8 cellular contexts compared by ENCODE assay signal in genomic region chr20:62624325-62624690, GRCh38. TPM values are rescaled to one million over a fixed set of nuclear protein-coding genes. Genes with fewer than 3 reads are reported as not detected.
DNase-seq lines count a peak whose midpoint lies in the region; ATAC-seq, FAIRE-seq and TF ChIP-seq lines count a peak whose summit lies in the region.

No MANE protein-coding gene starts in this region.

- H3K23ac ChIP-seq in neuronal stem cell (ENCODE audit: low read depth, low read length, poor library complexity), result no peak overlapping the region

- H3K36me3 ChIP-seq in bronchial epithelial cell (ENCODE audit: control insufficient read depth, insufficient read depth, low read length), result no peaks in the 10 kb centered on the region
- H3K36me3 ChIP-seq in neuronal stem cell (replicated peaks in 1 of 2; ENCODE audit: control insufficient read depth in 2 of 2, insufficient read depth in 2 of 2, low read length in 2 of 2), result no peaks in the 10 kb centered on the region
- no peaks in the 10 kb centered on the region for H3K36me3 ChIP-seq in effector memory CD4-positive, alpha-beta T cell (ENCODE audit: control insufficient read depth, insufficient read depth, low read length)

- H3K79me1 ChIP-seq in neuronal stem cell (ENCODE audit: low read depth, low read length), result no peaks in the 10 kb centered on the region

- no peak overlapping the region for H3K4ac ChIP-seq in neuronal stem cell (ENCODE audit: low read length)

- peak overlapping the region; percentile 42 for H2BK12ac ChIP-seq in neuronal stem cell (ENCODE audit: low read length)

- H3K4me1 ChIP-seq in neuronal stem cell (ENCODE audit: control insufficient read depth in 2 of 2, insufficient read depth in 1 of 2, low read depth in 1 of 2, low read length in 2 of 2), result peaks cover 0 to 16% of the 10 kb centered on the region in 2 donors
- H3K4me1 ChIP-seq in effector memory CD4-positive, alpha-beta T cell (ENCODE audit: control insufficient read depth, insufficient read depth, low read length, poor library complexity, severe bottlenecking), result peaks cover 16% of the 10 kb centered on the region

- peak; percentile 52 for DNase-seq in DMS79 (lab: John Stamatoyannopoulos, UW)
- no peak for DNase-seq in bronchial epithelial cell (ENCODE audit: low read depth)
- DNase-seq in neuronal stem cell (ENCODE audit: low spot score), result no peak
- DNase-seq in NCI-H69 (lab: John Stamatoyannopoulos, UW), result no peak
- no peak for DNase-seq in effector memory CD4-positive, alpha-beta T cell
- no peak for DNase-seq in globus pallidus (ENCODE audit: low spot score)

- no peak overlapping the region for H3K9ac ChIP-seq in neuronal stem cell (ENCODE audit: low read depth, low read length, poor library complexity)

- H3K14ac ChIP-seq in neuronal stem cell (ENCODE audit: low read length), result no peak overlapping the region

- no peak overlapping the region for H2BK5ac ChIP-seq in neuronal stem cell (ENCODE audit: low read length)

- no peak overlapping the region for H4K8ac ChIP-seq in neuronal stem cell (ENCODE audit: low read depth, low read length)

- peak overlapping the region; percentile 72 for H3K18ac ChIP-seq in neuronal stem cell (ENCODE audit: low read length)

- no peak overlapping the region for H4K91ac ChIP-seq in neuronal stem cell (ENCODE audit: low read depth, low read length, poor library complexity)

- no peak overlapping the region for H3K4me3 ChIP-seq in bronchial epithelial cell (ENCODE audit: low read depth, low read length)
- no peak overlapping the region for H3K4me3 ChIP-seq in neuronal stem cell (ENCODE audit: low read length in 2 of 2)
- H3K4me3 ChIP-seq in effector memory CD4-positive, alpha-beta T cell (ENCODE audit: insufficient read depth, low read depth, low read length, poor library complexity, severe bottlenecking), result no peak overlapping the region

- WGBS in neuronal stem cell (ENCODE audit: extremely low coverage in 2 of 2, insufficient read length in 2 of 2, insufficient replicate concordance in 1 of 2), 2 donors, result no CpG with 5 or more reads among the region's 9 CpGs

- no peak overlapping the region for H2AFZ ChIP-seq in neuronal stem cell (ENCODE audit: low read length)

- ATAC-seq in GM21381 (IDR thresholded peaks at IDR 0.05; ENCODE audit: unreplicated experiment) (peak; percentile 23), HG03571 (IDR thresholded peaks at IDR 0.05; ENCODE audit: unreplicated experiment) (peak; percentile 22)

- no peak for FAIRE-seq in bronchial epithelial cell (lab: Jason Lieb, UNC)

- H2BK120ac ChIP-seq in neuronal stem cell (ENCODE audit: low read depth, low read length), result peak overlapping the region; percentile 35

- H3K27ac ChIP-seq in neuronal stem cell (replicated peaks; ENCODE audit: low read length), result no peak overlapping the region
- H3K27ac ChIP-seq in effector memory CD4-positive, alpha-beta T cell (ENCODE audit: insufficient read depth, low read length, poor library complexity, severe bottlenecking), result no peak overlapping the region

- no peaks in the 10 kb centered on the region for H3K9me3 ChIP-seq in neuronal stem cell (replicated peaks in 1 of 2; ENCODE audit: control insufficient read depth in 2 of 2, insufficient read depth in 1 of 2, low read depth in 1 of 2, low read length in 2 of 2)
- no peaks in the 10 kb centered on the region for H3K9me3 ChIP-seq in effector memory CD4-positive, alpha-beta T cell (ENCODE audit: control insufficient read depth, low read length)

- H3K27me3 ChIP-seq in bronchial epithelial cell (ENCODE audit: control insufficient read depth, insufficient read depth, low read length) (no peaks in the 10 kb centered on the region), neuronal stem cell (ENCODE audit: control insufficient read depth in 3 of 3, insufficient read depth in 3 of 3, low read depth in 1 of 3, low read length in 3 of 3) (peaks cover 0 to 32% (median 0%) of the 10 kb centered on the region in 3 experiments)
- H3K27me3 ChIP-seq in effector memory CD4-positive, alpha-beta T cell (replicated peaks; ENCODE audit: control insufficient read depth, insufficient read depth, low read length, poor library complexity, severe bottlenecking), result no peaks in the 10 kb centered on the region

- peak; percentile 3 for TF ChIP-seq CTCF in bronchial epithelial cell (IDR thresholded peaks at IDR 0.05; ENCODE audit: insufficient read depth, low read length, severe bottlenecking)

- peak overlapping the region; percentile 32 for H3K4me2 ChIP-seq in neuronal stem cell (ENCODE audit: insufficient read depth, low read length, poor library complexity, severe bottlenecking)

- H2AK5ac ChIP-seq in neuronal stem cell (ENCODE audit: low read depth, low read length), result no peak overlapping the region

- peak overlapping the region; percentile 96 for H2BK15ac ChIP-seq in neuronal stem cell (ENCODE audit: low read length)

RNA-seq across cellular contexts. Expression of gene SLCO4A1, which starts 18.0 kb away (rescaled TPM):
- total RNA-seq in bronchial epithelial cell, result 1.6 and 4.7 TPM in 2 replicates
- polyA plus RNA-seq in neuronal stem cell (2013, experiment 1 of 2), result 3.5 TPM
- polyA plus RNA-seq in neuronal stem cell (2013, experiment 2 of 2), result 3.9 TPM
